Comparison of ENCODE assay signal across 1 cellular context in genomic region chr12:122062832-122063690, GRCh38.
A peak's percentile ranks its signal among the peaks of the same experiment; 100 is the strongest.
TF ChIP-seq lines count a peak whose summit lies in the region.

No MANE protein-coding gene starts in this region.

TF ChIP-seq in K562, 482 proteins besides CTCF, POLR2A, EP300 and RAD21 (continued from another document):
- TF ChIP-seq BRD4 (IDR thresholded peaks at IDR 0.05) = no peak
- no peak for TF ChIP-seq KDM5B (IDR thresholded peaks at IDR 0.05; ENCODE audit: insufficient replicate concordance, low read depth, low read length)
- TF ChIP-seq EHMT2 (IDR thresholded peaks at IDR 0.05) = no peak
- peak; percentile 39; the same call in 1 of the 2 replicates for TF ChIP-seq ZNF316 (IDR thresholded peaks at IDR 0.05)
- peak; percentile 14; the same call in 1 of the 2 replicates for TF ChIP-seq C11orf30 (IDR thresholded peaks at IDR 0.05; ENCODE audit: low read depth)
- no peak for TF ChIP-seq MCM3 (IDR thresholded peaks at IDR 0.05)
- peak; percentile 45 for TF ChIP-seq ZC3H8 (IDR thresholded peaks at IDR 0.05)
- TF ChIP-seq FOXK2 (conservative IDR thresholded peaks at IDR 0.05 in 1 of 2, IDR thresholded peaks at IDR 0.05 in 1 of 2; ENCODE audit: low read depth in 2 of 2) = no peak
TF ChIP-seq in K562: peak in this region for 54.
